Comparison of ENCODE assay signal across 1 cellular context in the genomic region with DNA sequence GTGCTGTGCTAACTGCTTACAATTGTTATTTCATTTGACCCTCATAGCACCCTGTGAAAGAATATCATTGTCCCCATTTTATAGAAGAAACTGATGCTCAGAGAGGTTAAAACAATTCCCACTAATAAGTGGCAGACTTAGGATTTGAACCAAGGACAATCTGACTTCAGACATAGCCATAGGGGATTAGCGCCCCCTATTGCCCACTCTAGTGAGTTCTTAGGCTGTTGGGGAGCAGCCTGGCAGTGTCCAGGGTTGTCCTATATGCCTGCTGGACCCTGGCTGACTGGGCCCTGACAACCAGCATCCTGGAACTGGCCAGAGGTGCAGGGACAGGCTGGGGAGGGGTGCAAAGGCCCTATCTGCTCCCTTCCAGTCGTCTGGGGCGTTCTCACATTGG.
TF ChIP-seq lines count a peak whose summit lies in the region.

No MANE protein-coding gene starts in this region.

TF ChIP-seq in IMR-90, 13 proteins besides CTCF, POLR2A, EP300 and RAD21:
- TF ChIP-seq RCOR1 (IDR thresholded peaks at IDR 0.05; ENCODE audit: insufficient replicate concordance, low read length) (no peak), BHLHE40 (IDR thresholded peaks at IDR 0.05; ENCODE audit: low read depth, low read length) (no peak), FOS (IDR thresholded peaks at IDR 0.05; ENCODE audit: low read depth, low read length) (no peak), SMC3 (IDR thresholded peaks at IDR 0.05; ENCODE audit: low read depth, low read length) (peak; percentile 35; the same call in 1 of the 2 replicates)
